ENCODE assay signal across 33 cellular contexts in genomic region chr5:159638481-159638880, GRCh38.
"Had no signal": no experiment of that assay in that cellular context is flagged by ENCODE, and none has a peak within 500 bp of the region (broad histone marks: within the 10 kb centered on the region; RNA-seq: fewer than 3 reads in every experiment).

No MANE protein-coding gene starts in this region.

- FAIRE-seq: TTC549 had no signal

- H3K36me3 ChIP-seq: WERI-Rb-1 had no signal

- ATAC-seq: activated CD4-positive, alpha-beta T cell treated with anti-CD3 and anti-CD28 coated beads for 36 hours; activated CD4-positive, CD25-positive, alpha-beta regulatory T cell treated with anti-CD3 and anti-CD28 coated beads, Interleukin-2, amount 50 U/mL, for 24 hours; activated CD8-positive, alpha-beta memory T cell treated with anti-CD3 and anti-CD28 coated beads, Interleukin-2, amount 10 ng/mL, durations not matched to agents 7 days and 5 days; activated CD8-positive, alpha-beta T cell treated with anti-CD3 and anti-CD28 coated beads for 36 hours; activated CD8-positive, alpha-beta T cell treated with anti-CD3 and anti-CD28 coated beads, Interleukin-2, amount 10 ng/mL, durations not matched to agents 7 days and 5 days; T-helper 17 cell; WTC11 had no signal

- DNase-seq: activated B cell treated with CpG ODN at 0.5 μM for 24 hours; activated CD4-positive, alpha-beta memory T cell treated with anti-CD3 and anti-CD28 coated beads for 36 hours; activated CD4-positive, alpha-beta memory T cell treated with anti-CD3 and anti-CD28 coated beads, Interleukin-2, amount 10 ng/mL, durations not matched to agents 7 days and 5 days; activated CD4-positive, alpha-beta T cell treated with anti-CD3 and anti-CD28 coated beads for 1 hour; activated CD4-positive, alpha-beta T cell treated with anti-CD3 and anti-CD28 coated beads for 36 hours; activated CD4-positive, alpha-beta T cell treated with anti-CD3 and anti-CD28 coated beads for 4 hours; activated CD4-positive, alpha-beta T cell treated with anti-CD3 and anti-CD28 coated beads for 48 hours; activated CD4-positive, alpha-beta T cell treated with anti-CD3 and anti-CD28 coated beads, Interleukin-2, amount 10 ng/mL, durations not matched to agents 24 days and 14 days; activated CD4-positive, alpha-beta T cell treated with anti-CD3 and anti-CD28 coated beads, Interleukin-2, amount 10 ng/mL, durations not matched to agents 7 days and 5 days; activated CD4-positive, alpha-beta T cell treated with anti-CD3 and anti-CD28 coated beads, Interleukin-2, amount 50 U/mL, for 1 hour; activated CD4-positive, alpha-beta T cell treated with anti-CD3 and anti-CD28 coated beads, Interleukin-2, amount 50 U/mL, for 4 hours; activated CD4-positive, alpha-beta T cell treated with anti-CD3 and anti-CD28 coated beads, Interleukin-2, amount 50 U/mL, for 48 hours; activated CD4-positive, CD25-positive, alpha-beta regulatory T cell; activated CD4-positive, CD25-positive, alpha-beta regulatory T cell treated with anti-CD3 and anti-CD28 coated beads, Interleukin-2, amount 50 U/mL, for 72 hours; activated CD8-positive, alpha-beta memory T cell treated with anti-CD3 and anti-CD28 coated beads for 24 hours; activated CD8-positive, alpha-beta memory T cell treated with anti-CD3 and anti-CD28 coated beads, Interleukin-2, amount 10 ng/mL, durations not matched to agents 7 days and 5 days; activated CD8-positive, alpha-beta memory T cell treated with anti-CD3 and anti-CD28 coated beads, Interleukin-2, amount 50 U/mL, for 4 hours; activated CD8-positive, alpha-beta memory T cell treated with anti-CD3 and anti-CD28 coated beads, Interleukin-2, amount 50 U/mL, for 48 hours; activated CD8-positive, alpha-beta T cell treated with anti-CD3 and anti-CD28 coated beads for 36 hours; activated CD8-positive, alpha-beta T cell treated with anti-CD3 and anti-CD28 coated beads, Interleukin-2, amount 10 ng/mL, durations not matched to agents 7 days and 5 days; activated T-cell treated with anti-CD3 and anti-CD28 coated beads for 4 hours; activated T-cell treated with anti-CD3 and anti-CD28 coated beads, Interleukin-2, amount 50 U/mL, for 1 hour; activated T-cell treated with anti-CD3 and anti-CD28 coated beads, Interleukin-2, amount 50 U/mL, for 24 hours; T-helper 1 cell; T-helper 17 cell; T-helper 2 cell; T-helper 9 cell; T1000; WERI-Rb-1 had no signal

- H3K27ac ChIP-seq: VCaP, WERI-Rb-1 had no signal
